ENCODE assay signal across 9 cellular contexts in the genomic region with DNA sequence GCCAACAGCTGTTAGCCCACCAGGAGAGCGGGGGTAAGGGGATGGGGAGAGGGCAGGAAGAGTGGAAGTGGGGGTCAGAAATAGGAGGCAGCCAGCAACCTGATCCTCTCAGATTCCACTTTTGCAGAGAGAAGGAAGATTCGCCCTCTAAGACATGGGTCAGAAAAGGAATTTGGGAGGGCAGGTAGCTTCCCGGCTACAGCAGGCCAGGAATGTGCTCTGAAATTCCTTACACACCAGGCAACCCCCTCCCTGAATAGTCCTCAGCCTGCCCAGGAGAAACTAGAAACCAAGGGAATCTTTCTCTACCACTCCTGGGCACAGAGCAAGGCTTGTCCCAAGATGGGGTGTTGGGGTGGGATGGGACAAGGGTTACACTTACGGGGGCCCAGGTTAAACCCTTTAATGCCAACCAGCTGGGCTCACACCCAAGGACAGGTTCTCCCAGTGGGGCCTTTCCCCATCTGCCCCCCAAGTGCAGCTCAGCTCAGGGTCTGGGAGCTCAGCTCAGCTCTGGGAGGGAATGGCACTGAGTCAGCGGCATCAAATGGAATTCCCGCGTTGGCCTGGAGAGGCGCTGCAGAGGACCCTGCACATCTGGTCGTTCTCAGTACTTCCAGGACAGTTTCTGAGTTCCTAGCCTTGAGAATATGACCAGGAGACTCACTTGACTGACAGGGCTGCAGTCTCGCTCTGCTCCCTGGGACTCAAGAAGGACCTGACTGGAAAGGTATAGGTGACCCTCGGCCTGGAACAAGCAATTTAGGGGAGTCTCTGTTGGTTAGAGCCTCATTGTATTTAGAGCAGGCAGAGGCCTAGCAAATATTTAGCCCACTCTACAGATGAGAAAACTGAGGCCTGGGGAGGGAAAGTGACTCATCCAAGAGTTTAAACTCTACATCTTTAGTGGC. TPM values are rescaled to one million over a fixed set of nuclear protein-coding genes. Genes with fewer than 3 reads are reported as not detected.
DNase-seq lines count a peak whose midpoint lies in the region; ATAC-seq and TF ChIP-seq lines count a peak whose summit lies in the region.
"Had no signal": no experiment of that assay in that cellular context is flagged by ENCODE, and none has a peak within 500 bp of the region (broad histone marks: within the 10 kb centered on the region; RNA-seq: fewer than 3 reads in every experiment).

No MANE protein-coding gene starts in this region.

- H3K9me3 ChIP-seq in OCI-LY1 (ENCODE audit: low read length) (no peaks in the 10 kb centered on the region), aorta (ENCODE audit: control insufficient read depth, low read length) (no peaks in the 10 kb centered on the region)

- H4K20me1 ChIP-seq in OCI-LY1 (ENCODE audit: insufficient read depth, low read length) = no peaks in the 10 kb centered on the region

- H3K9me3 Mint-ChIP-seq in progenitor cell of endocrine pancreas (ENCODE audit: low read depth) = no peaks in the 10 kb centered on the region
- H3K9me3 Mint-ChIP-seq: memory B cell had no signal

- H3K27ac Mint-ChIP-seq in progenitor cell of endocrine pancreas = peak overlapping the region; percentile 24
- H3K27ac Mint-ChIP-seq: memory B cell had no signal

- H3K27me3 ChIP-seq in OCI-LY1 (ENCODE audit: insufficient read depth, low read length) (no peaks in the 10 kb centered on the region), aorta (ENCODE audit: control insufficient read depth in 1 of 2, insufficient read depth in 2 of 2, low read length in 1 of 2) (no peaks in the 10 kb centered on the region)

- no peak overlapping the region for H3K4me2 ChIP-seq in OCI-LY1 (ENCODE audit: low read length)

- no peak overlapping the region for H3K9ac ChIP-seq in OCI-LY1 (ENCODE audit: low read length)

- no peaks in the 10 kb centered on the region for H3K4me1 ChIP-seq in OCI-LY1 (ENCODE audit: insufficient read depth, low read length, severe bottlenecking)
- H3K4me1 ChIP-seq in aorta (ENCODE audit: control insufficient read depth in 1 of 2, insufficient read depth in 2 of 2, low read length in 2 of 2) = no peaks in the 10 kb centered on the region

- H3K36me3 ChIP-seq in OCI-LY1 (ENCODE audit: insufficient read depth, low read length) = no peaks in the 10 kb centered on the region
- H3K36me3 ChIP-seq in aorta (ENCODE audit: control insufficient read depth in 1 of 2, insufficient read depth in 2 of 2, low read length in 1 of 2) = no peaks in the 10 kb centered on the region

- H3K4me3 ChIP-seq in AG10803 (ENCODE audit: low read length) (no peak overlapping the region), OCI-LY1 (ENCODE audit: low read depth, low read length, poor library complexity, severe bottlenecking) (no peak overlapping the region), aorta (ENCODE audit: low read length in 2 of 2) (no peak overlapping the region)

- H3K79me2 ChIP-seq in OCI-LY1 (ENCODE audit: insufficient read depth, low read length) = no peaks in the 10 kb centered on the region

- no peak overlapping the region for H3K4me3 Mint-ChIP-seq in progenitor cell of endocrine pancreas (ENCODE audit: low read depth)
- H3K4me3 Mint-ChIP-seq: memory B cell had no signal

- H3K9me2 ChIP-seq in OCI-LY1 (ENCODE audit: low read depth, low read length) = no peaks in the 10 kb centered on the region

- peaks cover 5% of the 10 kb centered on the region for H3K36me3 Mint-ChIP-seq in progenitor cell of endocrine pancreas (ENCODE audit: insufficient read depth)
- H3K36me3 Mint-ChIP-seq: memory B cell had no signal

- peak; percentile 56 for TF ChIP-seq CTCF in AG10803 (conservative IDR thresholded peaks at IDR 0.05; ENCODE audit: low read length)
- TF ChIP-seq CTCF in OCI-LY1 (IDR thresholded peaks at IDR 0.05; ENCODE audit: low read length) = peak; percentile 54
- peak; percentile 73 for TF ChIP-seq CTCF in progenitor cell of endocrine pancreas (IDR thresholded peaks at IDR 0.05; ENCODE audit: unreplicated experiment)

- H2AFZ ChIP-seq in OCI-LY1 (ENCODE audit: low read length) = no peak overlapping the region

- H3K27ac ChIP-seq in OCI-LY1 (ENCODE audit: low read depth, low read length, poor library complexity, severe bottlenecking) (no peak overlapping the region), aorta (ENCODE audit: low read depth in 1 of 2, low read length in 2 of 2) (no peak overlapping the region)

- DNase-seq in AG10803 (ENCODE audit: low read depth) = peak; percentile 4
- DNase-seq in erythroblast (lab: John Stamatoyannopoulos, UW) = peak; percentile 10 to 28
- peak; percentile 49 for DNase-seq in progenitor cell of endocrine pancreas (ENCODE audit: low spot score, unreplicated experiment)
- DNase-seq in aorta = no peak

- H3K4me1 Mint-ChIP-seq in progenitor cell of endocrine pancreas (ENCODE audit: low read depth) = peaks cover 12% of the 10 kb centered on the region
- H3K4me1 Mint-ChIP-seq: memory B cell had no signal

- peaks cover 31% of the 10 kb centered on the region for H3K27me3 Mint-ChIP-seq in progenitor cell of endocrine pancreas

- peak; percentile 65 for ATAC-seq in GM19463 (IDR thresholded peaks at IDR 0.05; ENCODE audit: unreplicated experiment)
- no peak for ATAC-seq in HG02870 (IDR thresholded peaks at IDR 0.05; ENCODE audit: unreplicated experiment)
- ATAC-seq in HG03025 (IDR thresholded peaks at IDR 0.05; ENCODE audit: low FRiP score, unreplicated experiment) = no peak
- ATAC-seq in aorta (ENCODE audit: low FRiP score) = no peak

- TF ChIP-seq POLR2A in erythroblast (IDR thresholded peaks at IDR 0.05; ENCODE audit: low read length) = no peak

- WGBS in aorta, 2 donors = 60 to 62% methylated on average over 11 of the region's 11 CpGs

- intact Hi-C loops in aorta (cut with DNase I) = no loop called here

- no peaks in the 10 kb centered on the region for H3F3A ChIP-seq in OCI-LY1 (ENCODE audit: insufficient read depth, low read length)

RNA-seq across cellular contexts. Expression of gene TNNT2, which starts 0.8 kb away (rescaled TPM):
- 1.9 and 2.3 TPM in 2 replicates for total RNA-seq in progenitor cell of endocrine pancreas
- total RNA-seq in aorta = under 1 TPM; 0.21 to 0.36 TPM
- polyA plus RNA-seq in aorta = 10 to 100 TPM in 1 of 2 donors, 1 to 10 TPM in 1; 1.0 to 24.0 TPM

RNA-seq across cellular contexts. Expression of gene LAD1, which starts 22.4 kb away (rescaled TPM):
- total RNA-seq in progenitor cell of endocrine pancreas (35.3 and 38.0 TPM in 2 replicates), aorta (under 1 TPM in 1 of 2 donors, not detected in 1; 0.71 TPM)
- 10 to 100 TPM in 1 of 2 donors, under 1 TPM in 1; 0.82 to 33.8 TPM for polyA plus RNA-seq in aorta

RNA-seq across cellular contexts. Expression of gene TNNI1, which starts 44.8 kb away (rescaled TPM):
- total RNA-seq in progenitor cell of endocrine pancreas (not detected in 2 replicates), aorta (not detected)
- under 1 TPM; 0.38 to 0.61 TPM for polyA plus RNA-seq in aorta

Comparison
In these comparisons a context has a peak if more than half of its experiments do, and no peak if none do; other contexts are left out.
1. DNase-seq: peak in AG10803 (single experiment), erythroblast (2 of 2) and progenitor cell of endocrine pancreas (single experiment); none in aorta (0 of 2).
2. RNA of gene LAD1, which starts 22.4 kb away (total RNA-seq): 35.3 to 38.0 TPM in progenitor cell of endocrine pancreas; 0.71 TPM in aorta; every median in the first group is over 10 times any median in the second.
3. Peak in every context shown above with its lines, with median percentiles within 50 percentile points of each other: CTCF ChIP-seq.